Comparison of ENCODE assay signal across 8 cellular contexts in genomic region chr5:180315762-180316212, GRCh38. TPM values are rescaled to one million over a fixed set of nuclear protein-coding genes. Genes with fewer than 3 reads are reported as not detected.
A peak's percentile ranks its signal among the peaks of the same experiment; 100 is the strongest.
DNase-seq lines count a peak whose midpoint lies in the region; ATAC-seq and TF ChIP-seq lines count a peak whose summit lies in the region.

No MANE protein-coding gene starts in this region.

- no peak overlapping the region for H3K9ac ChIP-seq in endodermal cell (ENCODE audit: extremely low read depth, low read length, poor library complexity, severe bottlenecking)

- no peaks in the 10 kb centered on the region for H3K27me3 Mint-ChIP-seq in endodermal cell (ENCODE audit: insufficient read depth)
- no peaks in the 10 kb centered on the region for H3K27me3 Mint-ChIP-seq in naive thymus-derived CD4-positive, alpha-beta T cell
- H3K27me3 Mint-ChIP-seq in stimulated activated memory B cell treated with anti-CD40 and anti-IgM and Interleukin-4, amounts not matched to agents 10 μg/mL and 1 μg/mL and 100 μg/mL, for 72 hours, result peaks cover 30% of the 10 kb centered on the region

- H3K9me3 ChIP-seq in endodermal cell (ENCODE audit: control insufficient read depth, low read length), result no peaks in the 10 kb centered on the region
- H3K9me3 ChIP-seq in naive thymus-derived CD4-positive, alpha-beta T cell (ENCODE audit: control insufficient read depth in 2 of 3, low read length in 3 of 3), result no peaks in the 10 kb centered on the region

- H3K36me3 ChIP-seq in endodermal cell (ENCODE audit: control insufficient read depth, insufficient read depth, low read length), result peaks cover 46% of the 10 kb centered on the region
- no peaks in the 10 kb centered on the region for H3K36me3 ChIP-seq in naive thymus-derived CD4-positive, alpha-beta T cell (ENCODE audit: control insufficient read depth in 2 of 3, insufficient read depth in 3 of 3, low read length in 3 of 3)

- no peak overlapping the region for H3K27ac Mint-ChIP-seq in endodermal cell
- H3K27ac Mint-ChIP-seq in naive thymus-derived CD4-positive, alpha-beta T cell, result no peak overlapping the region
- H3K27ac Mint-ChIP-seq in stimulated activated memory B cell treated with anti-CD40 and anti-IgM and Interleukin-4, amounts not matched to agents 10 μg/mL and 1 μg/mL and 100 μg/mL, for 72 hours, result no peak overlapping the region

- H3K9me3 Mint-ChIP-seq in endodermal cell, result no peaks in the 10 kb centered on the region
- no peaks in the 10 kb centered on the region for H3K9me3 Mint-ChIP-seq in naive thymus-derived CD4-positive, alpha-beta T cell
- no peaks in the 10 kb centered on the region for H3K9me3 Mint-ChIP-seq in stimulated activated memory B cell treated with anti-CD40 and anti-IgM and Interleukin-4, amounts not matched to agents 10 μg/mL and 1 μg/mL and 100 μg/mL, for 72 hours

- WGBS in endodermal cell (ENCODE audit: insufficient coverage in 1 of 2, insufficient read length in 1 of 2), 2 experiments, result 94 to 95% methylated on average over 7 to 9 of the region's 9 CpGs

- CTCF ChIA-PET in naive thymus-derived CD4-positive, alpha-beta T cell (lab: Charles Lee), result interaction anchor here (0.6 to 4.8 kb wide), 10 partner anchors 8 to 523 kb away, joined by 3 to 72 read pairs (median 4); partner anchors contain the start of gene MAPK9

- H3K4me1 ChIP-seq in endodermal cell (ENCODE audit: control insufficient read depth, insufficient read depth, low read length), result no peaks in the 10 kb centered on the region
- no peaks in the 10 kb centered on the region for H3K4me1 ChIP-seq in naive thymus-derived CD4-positive, alpha-beta T cell (ENCODE audit: control insufficient read depth in 2 of 2, insufficient read depth in 2 of 2, low read length in 2 of 2)

- peak; percentile 96 for TF ChIP-seq CTCF in endodermal cell (conservative IDR thresholded peaks at IDR 0.05)

- no peaks in the 10 kb centered on the region for H3K4me1 Mint-ChIP-seq in endodermal cell
- peaks cover 0 to 8% (median 0%) of the 10 kb centered on the region in 7 donors for H3K4me1 Mint-ChIP-seq in naive thymus-derived CD4-positive, alpha-beta T cell
- H3K4me1 Mint-ChIP-seq in stimulated activated memory B cell treated with anti-CD40 and anti-IgM and Interleukin-4, amounts not matched to agents 10 μg/mL and 1 μg/mL and 100 μg/mL, for 72 hours, result no peaks in the 10 kb centered on the region

- DNase-seq in D341Med (ENCODE audit: low spot score) (peak; percentile 83), NCI-H2029 treated with DMSO at 0.1 percent for 48 hours (lab: John Stamatoyannopoulos, UW) (peak; percentile 19), endodermal cell (peak; percentile 89)
- DNase-seq in activated CD8-positive, alpha-beta memory T cell treated with anti-CD3 and anti-CD28 coated beads for 24 hours, result peak; percentile 91
- peak; percentile 52 to 79 (median 66) for DNase-seq in naive thymus-derived CD4-positive, alpha-beta T cell

- peaks cover 42% of the 10 kb centered on the region for H3K36me3 Mint-ChIP-seq in endodermal cell (ENCODE audit: low read depth)
- no peaks in the 10 kb centered on the region for H3K36me3 Mint-ChIP-seq in naive thymus-derived CD4-positive, alpha-beta T cell
- no peaks in the 10 kb centered on the region for H3K36me3 Mint-ChIP-seq in stimulated activated memory B cell treated with anti-CD40 and anti-IgM and Interleukin-4, amounts not matched to agents 10 μg/mL and 1 μg/mL and 100 μg/mL, for 72 hours

- intact Hi-C loops in naive thymus-derived CD4-positive, alpha-beta T cell (cut with micrococcal nuclease), result loop anchor here (1.0 to 5.0 kb wide), 3 partner anchors 22 to 118 kb away; no protein-coding TSS in a partner anchor

- H3K4me3 Mint-ChIP-seq in endodermal cell, result no peak overlapping the region
- H3K4me3 Mint-ChIP-seq in naive thymus-derived CD4-positive, alpha-beta T cell, result peak overlapping the region in 1 of 10 donors; percentile 30
- no peak overlapping the region for H3K4me3 Mint-ChIP-seq in stimulated activated memory B cell treated with anti-CD40 and anti-IgM and Interleukin-4, amounts not matched to agents 10 μg/mL and 1 μg/mL and 100 μg/mL, for 72 hours

- peak; percentile 60 for ATAC-seq in GM21786 (IDR thresholded peaks at IDR 0.05; ENCODE audit: unreplicated experiment)
- ATAC-seq in naive thymus-derived CD4-positive, alpha-beta T cell, result peak; percentile 96
- ATAC-seq in stimulated activated memory B cell treated with anti-CD40 and anti-IgM and Interleukin-4, amounts not matched to agents 10 μg/mL and 1 μg/mL and 100 μg/mL, for 72 hours, result peak; percentile 54
- ATAC-seq in GM19455 (IDR thresholded peaks at IDR 0.05; ENCODE audit: unreplicated experiment), result no peak

- H3K27me3 ChIP-seq in endodermal cell (ENCODE audit: control insufficient read depth, insufficient read depth, low read length, poor library complexity, severe bottlenecking), result no peaks in the 10 kb centered on the region
- H3K27me3 ChIP-seq in naive thymus-derived CD4-positive, alpha-beta T cell (ENCODE audit: control insufficient read depth in 2 of 2, insufficient read depth in 2 of 2, low read length in 2 of 2), result no peaks in the 10 kb centered on the region

- H3K27ac ChIP-seq in endodermal cell (ENCODE audit: low read depth, low read length), result no peak overlapping the region
- H3K27ac ChIP-seq in naive thymus-derived CD4-positive, alpha-beta T cell (ENCODE audit: low read depth, low read length), result no peak overlapping the region

- no peak overlapping the region for H3K4me3 ChIP-seq in endodermal cell (ENCODE audit: low read length)
- H3K4me3 ChIP-seq in naive thymus-derived CD4-positive, alpha-beta T cell (ENCODE audit: low read length), result no peak overlapping the region

- POLR2A ChIA-PET in naive thymus-derived CD4-positive, alpha-beta T cell (lab: Charles Lee), result interaction anchor here (0.9 to 3.6 kb wide), 3 partner anchors 11 to 25 kb away, joined by 3 to 39 read pairs (median 3); partner anchors contain the start of gene MAPK9

RNA-seq across cellular contexts. Expression of gene MAPK9, which starts 23.9 kb away (rescaled TPM):
- total RNA-seq in endodermal cell, result 10 to 100 TPM; 45.6 to 51.8 TPM
- 27.7 TPM for polyA plus RNA-seq in endodermal cell (2013, experiment 1 of 2)
- polyA plus RNA-seq in endodermal cell (2013, experiment 2 of 2), result 26.4 TPM
- total RNA-seq in naive thymus-derived CD4-positive, alpha-beta T cell, result 10 to 100 TPM; 25.7 to 41.4 (median 31.2) TPM
- 10 to 100 TPM; 14.7 to 18.0 TPM for polyA plus RNA-seq in naive thymus-derived CD4-positive, alpha-beta T cell

RNA-seq across cellular contexts. Expression of gene GFPT2, which starts 37.3 kb away (rescaled TPM):
- 10 to 100 TPM; 19.5 to 37.3 TPM for total RNA-seq in endodermal cell
- 26.7 TPM for polyA plus RNA-seq in endodermal cell (2013, experiment 1 of 2)
- polyA plus RNA-seq in endodermal cell (2013, experiment 2 of 2), result 23.6 TPM
- under 1 TPM in 2 of 5 experiments, not detected in 3; 0.16 to 0.81 TPM for total RNA-seq in naive thymus-derived CD4-positive, alpha-beta T cell
- not detected for polyA plus RNA-seq in naive thymus-derived CD4-positive, alpha-beta T cell

Comparison
In these comparisons a context has a peak if more than half of its experiments do, and no peak if none do; other contexts are left out.
1. DNase-seq: peak in every context shown above with its lines; median percentile 91 in activated CD8-positive, alpha-beta memory T cell treated with anti-CD3 and anti-CD28 coated beads for 24 hours; 89 in endodermal cell; 83 in D341Med; 66 in naive thymus-derived CD4-positive, alpha-beta T cell; 19 in NCI-H2029 treated with DMSO at 0.1 percent for 48 hours.
2. RNA of gene GFPT2, which starts 37.3 kb away (total RNA-seq): 19.5 to 37.3 TPM in endodermal cell; 0.16 to 0.81 TPM in naive thymus-derived CD4-positive, alpha-beta T cell; every median in the first group is over 10 times any median in the second.